In genomic region chr1:211831558-211832323, GRCh38 we compare ENCODE assay signal across 10 cellular contexts. TPM values are rescaled to one million over a fixed set of nuclear protein-coding genes. Genes with fewer than 3 reads are reported as not detected.
DNase-seq lines count a peak whose midpoint lies in the region; ATAC-seq and TF ChIP-seq lines count a peak whose summit lies in the region.
"Had no signal": no experiment of that assay in that cellular context is flagged by ENCODE, and none has a peak within 500 bp of the region (broad histone marks: within the 10 kb centered on the region; RNA-seq: fewer than 3 reads in every experiment).

No MANE protein-coding gene starts in this region.

- H3K27me3 ChIP-seq in endodermal cell (ENCODE audit: control insufficient read depth, insufficient read depth, low read length, poor library complexity, severe bottlenecking) (no peaks in the 10 kb centered on the region), lower lobe of right lung (ENCODE audit: low read depth) (peaks cover 3% of the 10 kb centered on the region), upper lobe of left lung (no peaks in the 10 kb centered on the region)

- no peak overlapping the region for H3K27ac ChIP-seq in endodermal cell (ENCODE audit: low read depth, low read length)
- no peak overlapping the region for H3K27ac ChIP-seq in lower lobe of right lung
- no peak overlapping the region for H3K27ac ChIP-seq in upper lobe of left lung

- intact Hi-C loops in CD14-positive monocyte (cut with micrococcal nuclease) (loop anchor here in 1 of 2 donors (2.0 to 10.0 kb wide), 2 partner anchors 103 to 133 kb away; no protein-coding TSS in a partner anchor), lower lobe of right lung (cut with DNase I) (no loop called here)

- TF ChIP-seq EP300 in upper lobe of left lung (IDR thresholded peaks at IDR 0.05), result no peak

- H3K9me3 ChIP-seq in endodermal cell (ENCODE audit: control insufficient read depth, low read length), result no peaks in the 10 kb centered on the region
- H3K9me3 ChIP-seq in lower lobe of right lung, result no peaks in the 10 kb centered on the region
- H3K9me3 ChIP-seq in upper lobe of left lung, result no peaks in the 10 kb centered on the region

- peaks cover 15% of the 10 kb centered on the region for H3K4me1 ChIP-seq in endodermal cell (ENCODE audit: control insufficient read depth, insufficient read depth, low read length)
- peaks cover 25% of the 10 kb centered on the region for H3K4me1 ChIP-seq in lower lobe of right lung
- H3K4me1 ChIP-seq in upper lobe of left lung, result peaks cover 8 to 30% (median 25%) of the 10 kb centered on the region in 4 donors

- no peak overlapping the region for H3K4me3 ChIP-seq in endodermal cell (ENCODE audit: low read length)
- no peak overlapping the region for H3K4me3 ChIP-seq in lower lobe of right lung
- no peak overlapping the region for H3K4me3 ChIP-seq in upper lobe of left lung

- no peak for ATAC-seq in lower lobe of right lung
- ATAC-seq in upper lobe of left lung (ENCODE audit: low FRiP score in 2 of 2), result no peak
- no peak for ATAC-seq in HG03097 (IDR thresholded peaks at IDR 0.05; ENCODE audit: low FRiP score, unreplicated experiment)

- H3K27ac Mint-ChIP-seq in CD14-positive monocyte (no peak overlapping the region), endodermal cell (no peak overlapping the region)

- H3K9me3 Mint-ChIP-seq in CD14-positive monocyte (no peaks in the 10 kb centered on the region), endodermal cell (no peaks in the 10 kb centered on the region)
- H3K9me3 Mint-ChIP-seq: dendritic cell treated with granulocyte-macrophage colony-stimulating factor and Interleukin-4, amounts not matched to agents 40 ng/mL and 50 ng/mL, for 4 days had no signal

- H3K36me3 Mint-ChIP-seq in CD14-positive monocyte (peaks cover 6 to 9% of the 10 kb centered on the region in 2 donors), endodermal cell (ENCODE audit: low read depth) (peaks cover 8% of the 10 kb centered on the region)

- H3K27me3 Mint-ChIP-seq in CD14-positive monocyte (ENCODE audit: low read depth in 3 of 3), result peaks cover 0 to 3% (median 0%) of the 10 kb centered on the region in 3 donors
- peaks cover 6% of the 10 kb centered on the region for H3K27me3 Mint-ChIP-seq in endodermal cell (ENCODE audit: insufficient read depth)

- no peak overlapping the region for H3K9ac ChIP-seq in endodermal cell (ENCODE audit: extremely low read depth, low read length, poor library complexity, severe bottlenecking)

- TF ChIP-seq CTCF in CD14-positive monocyte (IDR thresholded peaks at IDR 0.05), result no peak
- TF ChIP-seq CTCF in endodermal cell (conservative IDR thresholded peaks at IDR 0.05), result no peak
- TF ChIP-seq CTCF in lower lobe of right lung (IDR thresholded peaks at IDR 0.05), result no peak
- no peak for TF ChIP-seq CTCF in upper lobe of left lung (IDR thresholded peaks at IDR 0.05)

- no peak for TF ChIP-seq POLR2A in upper lobe of left lung (IDR thresholded peaks at IDR 0.05)

- DNase-seq in CD14-positive monocyte (ENCODE audit: low spot score) (no peak), DMS53 (lab: John Stamatoyannopoulos, UW) (peak; percentile 50), NCI-H82 treated with DMSO at 0.1 percent for 48 hours (lab: John Stamatoyannopoulos, UW; ENCODE audit: unreplicated experiment) (peak; percentile 94), endodermal cell (peak; percentile 49), lower lobe of right lung (no peak), SW480 (ENCODE audit: low spot score) (no peak), upper lobe of left lung (no peak)
- DNase-seq: NCI-H1930 had no signal

- WGBS in endodermal cell (ENCODE audit: insufficient coverage in 1 of 2, insufficient read length in 1 of 2), 2 experiments, result 56 to 69% methylated on average over 4 of the region's 4 CpGs
- 90% methylated on average over 4 of the region's 4 CpGs for WGBS in upper lobe of left lung, 2 donors

- H3K4me3 Mint-ChIP-seq in CD14-positive monocyte, result peak overlapping the region; percentile 43 to 51
- peak overlapping the region; percentile 82 for H3K4me3 Mint-ChIP-seq in endodermal cell

- H3K36me3 ChIP-seq in endodermal cell (ENCODE audit: control insufficient read depth, insufficient read depth, low read length) (peaks cover 19% of the 10 kb centered on the region), lower lobe of right lung (no peaks in the 10 kb centered on the region), upper lobe of left lung (no peaks in the 10 kb centered on the region)

- H3K4me1 Mint-ChIP-seq in CD14-positive monocyte, result peaks cover 48% of the 10 kb centered on the region
- H3K4me1 Mint-ChIP-seq in endodermal cell, result peaks cover 37% of the 10 kb centered on the region

RNA-seq across cellular contexts. Expression of gene LPGAT1, which starts 1.2 kb away (rescaled TPM):
- 10 to 100 TPM; 40.2 to 52.1 TPM for polyA plus RNA-seq in CD14-positive monocyte
- 10 to 100 TPM; 57.0 to 66.9 TPM for total RNA-seq in endodermal cell
- polyA plus RNA-seq in endodermal cell (2013, experiment 1 of 2), result 10.2 TPM
- 12.3 TPM for polyA plus RNA-seq in endodermal cell (2013, experiment 2 of 2)
- 34.9 TPM for total RNA-seq in lower lobe of right lung
- 10 to 100 TPM; 21.0 to 47.8 (median 33.1) TPM for total RNA-seq in upper lobe of left lung

Comparison
In these comparisons a context has a peak if more than half of its experiments do, and no peak if none do; other contexts are left out.
1. DNase-seq: peak in DMS53 (single experiment), NCI-H82 treated with DMSO at 0.1 percent for 48 hours (single experiment) and endodermal cell (single experiment); none in CD14-positive monocyte (single experiment), lower lobe of right lung (single experiment), SW480 (single experiment) and upper lobe of left lung (0 of 2).